In the genomic region with DNA sequence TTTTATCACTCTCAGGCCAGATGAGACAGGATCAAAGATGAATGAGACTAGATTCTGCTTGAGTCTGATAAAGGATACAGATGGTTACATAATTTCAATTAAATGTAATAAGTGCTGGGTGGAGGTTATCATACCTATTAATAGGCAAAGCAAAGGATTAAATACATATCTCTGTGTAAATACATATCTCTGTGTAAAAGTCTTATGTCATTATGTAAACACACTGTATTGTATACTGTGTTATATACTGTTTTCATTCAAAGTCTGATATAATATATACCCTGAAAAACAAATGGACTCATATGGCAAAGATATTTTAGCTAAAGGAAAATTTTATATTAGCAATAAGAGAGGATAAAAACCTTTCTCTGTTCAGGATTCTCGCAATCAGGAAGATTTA, we compare ENCODE assay signal across 28 cellular contexts.
"Had no signal": no experiment of that assay in that cellular context is flagged by ENCODE, and none has a peak within 500 bp of the region (broad histone marks: within the 10 kb centered on the region; RNA-seq: fewer than 3 reads in every experiment).

No MANE protein-coding gene starts in this region.

- H3K27ac ChIP-seq: left lung, lower lobe of right lung, neural progenitor cell, neutrophil, ovary, right atrium auricular region, right lobe of liver, stomach, testis, thyroid gland, transverse colon, upper lobe of left lung had no signal

- H3K4me1 ChIP-seq: neural progenitor cell, right atrium auricular region, right lobe of liver, testis, thyroid gland, transverse colon, upper lobe of left lung had no signal

- H3K27me3 ChIP-seq: neural progenitor cell, neutrophil, ovary, right atrium auricular region, right lobe of liver, stomach, testis, thyroid gland, transverse colon, upper lobe of left lung had no signal

- H3K4me3 Mint-ChIP-seq: immature natural killer cell; naive thymus-derived CD8-positive, alpha-beta T cell; nephron; neural progenitor cell; stimulated activated naive B cell treated with anti-CD40 and anti-IgM and Interleukin-4, amounts not matched to agents 10 μg/mL and 1 μg/mL and 100 μg/mL, for 72 hours had no signal

- H3K4me3 ChIP-seq: left lung, lower lobe of right lung, neural progenitor cell, ovary, right atrium auricular region, right lobe of liver, stomach, testis, thyroid gland, transverse colon, upper lobe of left lung had no signal

- H3K9me3 ChIP-seq: lower lobe of right lung, neutrophil, ovary, right atrium auricular region, right lobe of liver, stomach, testis, thyroid gland, transverse colon, upper lobe of left lung had no signal

- H3K9ac ChIP-seq: neural progenitor cell had no signal

- ATAC-seq: left colon; naive thymus-derived CD8-positive, alpha-beta T cell; right lobe of liver; stimulated activated naive B cell treated with anti-CD40 and anti-IgM and Interleukin-4, amounts not matched to agents 10 μg/mL and 1 μg/mL and 100 μg/mL, for 72 hours; stimulated activated naive CD8-positive, alpha-beta T cell treated with anti-CD3 and anti-CD28 coated beads, Interleukin-15, Interleukin-2, amounts not matched to agents 100 U/mL and 50 U/mL, for 24 hours had no signal

- H2AFZ ChIP-seq: neural progenitor cell had no signal

- H3K36me3 ChIP-seq: left lung, lower lobe of right lung, neural progenitor cell, neutrophil, ovary, right atrium auricular region, right lobe of liver, stomach, thyroid gland, transverse colon, upper lobe of left lung had no signal

- H3K36me3 Mint-ChIP-seq: immature natural killer cell; naive thymus-derived CD8-positive, alpha-beta T cell; neural progenitor cell; stimulated activated naive B cell treated with anti-CD40 and anti-IgM and Interleukin-4, amounts not matched to agents 10 μg/mL and 1 μg/mL and 100 μg/mL, for 72 hours had no signal

- H3K4me1 Mint-ChIP-seq: immature natural killer cell; naive thymus-derived CD8-positive, alpha-beta T cell; nephron; neural progenitor cell; stimulated activated naive B cell treated with anti-CD40 and anti-IgM and Interleukin-4, amounts not matched to agents 10 μg/mL and 1 μg/mL and 100 μg/mL, for 72 hours had no signal

- H3K9me3 Mint-ChIP-seq: immature natural killer cell; naive thymus-derived CD8-positive, alpha-beta T cell; neural progenitor cell; stimulated activated naive B cell treated with anti-CD40 and anti-IgM and Interleukin-4, amounts not matched to agents 10 μg/mL and 1 μg/mL and 100 μg/mL, for 72 hours had no signal

- DNase-seq: hypothalamus; immature natural killer cell; kidney; left colon; left lung; lower lobe of right lung; mammary epithelial cell; mesenchymal stem cell; naive thymus-derived CD8-positive, alpha-beta T cell; occipital lobe; ovary; right lobe of liver; stimulated activated CD4-positive, alpha-beta T cell treated with anti-CD3 and anti-CD28 coated beads, Interleukin-12 subunit alpha, Interleukin-12 subunit beta, amount 100 ng/mL, for 4 hours; stimulated activated CD4-positive, alpha-beta T cell treated with anti-CD3 and anti-CD28 coated beads, Interleukin-15, amount 100 ng/mL, for 24 hours; stimulated activated CD4-positive, alpha-beta T cell treated with anti-CD3 and anti-CD28 coated beads, Interleukin-2, amount 100 ng/mL, for 24 hours; stimulated activated CD4-positive, alpha-beta T cell treated with anti-CD3 and anti-CD28 coated beads, Interleukin-4, amount 100 ng/mL, for 1 hour; stimulated activated naive B cell treated with anti-CD40 and anti-IgM and Interleukin-4, amounts not matched to agents 10 μg/mL and 1 μg/mL and 100 μg/mL, for 72 hours; stimulated activated naive CD8-positive, alpha-beta T cell treated with anti-CD3 and anti-CD28 coated beads, Interleukin-15, Interleukin-2, amounts not matched to agents 100 U/mL and 50 U/mL, for 24 hours; stomach; testis; thyroid gland; transverse colon; upper lobe of left lung had no signal

- H3K27me3 Mint-ChIP-seq: progenitor cell of endocrine pancreas had no signal

- H3K4me2 ChIP-seq: neural progenitor cell had no signal

- H3K27ac Mint-ChIP-seq: immature natural killer cell; naive thymus-derived CD8-positive, alpha-beta T cell; nephron; neural progenitor cell; progenitor cell of endocrine pancreas; stimulated activated naive B cell treated with anti-CD40 and anti-IgM and Interleukin-4, amounts not matched to agents 10 μg/mL and 1 μg/mL and 100 μg/mL, for 72 hours had no signal
